ENCODE assay signal across 1 cellular context in the genomic region with DNA sequence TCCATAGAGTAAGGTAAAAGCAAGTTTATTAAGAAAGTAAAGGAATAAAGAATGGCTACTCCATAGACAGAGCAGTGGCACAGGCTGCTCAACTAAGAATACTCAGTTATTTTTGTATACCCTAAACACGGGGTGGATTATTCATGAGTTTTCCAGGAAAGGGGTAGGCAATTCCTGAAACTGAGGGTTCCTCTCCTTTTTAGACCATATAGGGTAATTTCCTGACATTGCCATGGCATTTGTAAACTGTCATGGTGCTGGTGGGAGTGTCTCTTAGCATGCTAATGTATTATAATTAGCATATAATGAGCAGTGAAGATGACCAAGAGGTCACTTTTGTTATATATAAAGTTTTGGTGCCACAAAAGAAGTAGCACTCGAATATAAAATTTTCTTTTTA.
TF ChIP-seq lines count a peak whose summit lies in the region.

No MANE protein-coding gene starts in this region.

TF ChIP-seq in K562, 482 proteins besides CTCF, POLR2A, EP300 and RAD21:
- peak; percentile 41; the same call in 1 of the 2 replicates for TF ChIP-seq RFX1 (IDR thresholded peaks at IDR 0.05)
- TF ChIP-seq SRF (CRISPR knock-in tag; IDR thresholded peaks at IDR 0.05): peak; percentile 40 to 93; a peak in 2 of 4 replicates
- TF ChIP-seq, protein P1, sequence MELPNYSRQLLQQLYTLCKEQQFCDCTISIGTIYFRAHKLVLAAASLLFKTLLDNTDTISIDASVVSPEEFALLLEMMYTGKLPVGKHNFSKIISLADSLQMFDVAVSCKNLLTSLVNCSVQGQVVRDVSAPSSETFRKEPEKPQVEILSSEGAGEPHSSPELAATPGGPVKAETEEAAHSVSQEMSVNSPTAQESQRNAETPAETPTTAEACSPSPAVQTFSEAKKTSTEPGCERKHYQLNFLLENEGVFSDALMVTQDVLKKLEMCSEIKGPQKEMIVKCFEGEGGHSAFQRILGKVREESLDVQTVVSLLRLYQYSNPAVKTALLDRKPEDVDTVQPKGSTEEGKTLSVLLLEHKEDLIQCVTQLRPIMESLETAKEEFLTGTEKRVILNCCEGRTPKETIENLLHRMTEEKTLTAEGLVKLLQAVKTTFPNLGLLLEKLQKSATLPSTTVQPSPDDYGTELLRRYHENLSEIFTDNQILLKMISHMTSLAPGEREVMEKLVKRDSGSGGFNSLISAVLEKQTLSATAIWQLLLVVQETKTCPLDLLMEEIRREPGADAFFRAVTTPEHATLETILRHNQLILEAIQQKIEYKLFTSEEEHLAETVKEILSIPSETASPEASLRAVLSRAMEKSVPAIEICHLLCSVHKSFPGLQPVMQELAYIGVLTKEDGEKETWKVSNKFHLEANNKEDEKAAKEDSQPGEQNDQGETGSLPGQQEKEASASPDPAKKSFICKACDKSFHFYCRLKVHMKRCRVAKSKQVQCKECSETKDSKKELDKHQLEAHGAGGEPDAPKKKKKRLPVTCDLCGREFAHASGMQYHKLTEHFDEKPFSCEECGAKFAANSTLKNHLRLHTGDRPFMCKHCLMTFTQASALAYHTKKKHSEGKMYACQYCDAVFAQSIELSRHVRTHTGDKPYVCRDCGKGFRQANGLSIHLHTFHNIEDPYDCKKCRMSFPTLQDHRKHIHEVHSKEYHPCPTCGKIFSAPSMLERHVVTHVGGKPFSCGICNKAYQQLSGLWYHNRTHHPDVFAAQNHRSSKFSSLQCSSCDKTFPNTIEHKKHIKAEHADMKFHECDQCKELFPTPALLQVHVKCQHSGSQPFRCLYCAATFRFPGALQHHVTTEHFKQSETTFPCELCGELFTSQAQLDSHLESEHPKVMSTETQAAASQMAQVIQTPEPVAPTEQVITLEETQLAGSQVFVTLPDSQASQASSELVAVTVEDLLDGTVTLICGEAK (IDR thresholded peaks at IDR 0.05): peak; percentile 51
- TF ChIP-seq, protein P1 (CRISPR knock-in tag; IDR thresholded peaks at IDR 0.05): peak; percentile 42; the same call in 1 of the 2 replicates
